ENCODE assay signal across 28 cellular contexts in genomic region chrX:128846385-128846784, GRCh38.
"Had no signal": no experiment of that assay in that cellular context is flagged by ENCODE, and none has a peak within 500 bp of the region (broad histone marks: within the 10 kb centered on the region; RNA-seq: fewer than 3 reads in every experiment).

No MANE protein-coding gene starts in this region.

- DNase-seq: activated CD4-positive, alpha-beta memory T cell treated with anti-CD3 and anti-CD28 coated beads, Interleukin-2, amount 10 ng/mL, durations not matched to agents 7 days and 5 days; activated CD4-positive, alpha-beta T cell treated with anti-CD3 and anti-CD28 coated beads for 4 hours; activated CD4-positive, alpha-beta T cell treated with anti-CD3 and anti-CD28 coated beads, Interleukin-2, amount 10 ng/mL, durations not matched to agents 7 days and 5 days; activated CD4-positive, alpha-beta T cell treated with anti-CD3 and anti-CD28 coated beads, Interleukin-2, amount 50 U/mL, for 4 hours; activated CD4-positive, CD25-positive, alpha-beta regulatory T cell; activated CD4-positive, CD25-positive, alpha-beta regulatory T cell treated with anti-CD3 and anti-CD28 coated beads, Interleukin-2, amount 50 U/mL, for 72 hours; activated CD8-positive, alpha-beta memory T cell treated with anti-CD3 and anti-CD28 coated beads, Interleukin-2, amount 50 U/mL, for 48 hours; activated gamma-delta T cell treated with Interleukin-2 at 50 U/mL for 16 hours; activated naive CD4-positive, alpha-beta T cell treated with anti-CD3 and anti-CD28 coated beads, Interleukin-2, amount 50 U/mL, for 16 hours; activated naive CD4-positive, alpha-beta T cell treated with Interleukin-2 at 50 U/mL for 16 hours; activated T-cell treated with anti-CD3 and anti-CD28 coated beads for 4 hours; activated T-cell treated with anti-CD3 and anti-CD28 coated beads, Interleukin-2, amount 50 U/mL, for 24 hours; activated T-cell treated with anti-CD3 and anti-CD28 coated beads, Interleukin-2, amount 50 U/mL, for 72 hours; amniotic stem cell; anterior cingulate cortex; body of pancreas; central memory CD4-positive, alpha-beta T cell; cerebellar nuclear complex; cortex of kidney; dermis blood vessel endothelial cell; effector CD4-positive, alpha-beta T cell; effector memory CD8-positive, alpha-beta T cell; erythroblast; foreskin melanocyte; heart right ventricle; T-helper 2 cell had no signal

- ATAC-seq: activated T-cell treated with anti-CD3 and anti-CD28 coated beads, Interleukin-2, amount 50 U/mL, for 72 hours; body of pancreas; effector memory CD8-positive, alpha-beta T cell; gastroesophageal sphincter; heart right ventricle had no signal

- H3K9me3 ChIP-seq: body of pancreas, gastroesophageal sphincter had no signal

- H3K36me3 ChIP-seq: esophagus muscularis mucosa, gastroesophageal sphincter, heart right ventricle had no signal

- H3K4me3 ChIP-seq: body of pancreas, esophagus muscularis mucosa, gastroesophageal sphincter, heart right ventricle had no signal

- H3K4me1 ChIP-seq: body of pancreas, esophagus muscularis mucosa, gastroesophageal sphincter, heart right ventricle had no signal
